Comparison of ENCODE assay signal across 8 cellular contexts in the genomic region with DNA sequence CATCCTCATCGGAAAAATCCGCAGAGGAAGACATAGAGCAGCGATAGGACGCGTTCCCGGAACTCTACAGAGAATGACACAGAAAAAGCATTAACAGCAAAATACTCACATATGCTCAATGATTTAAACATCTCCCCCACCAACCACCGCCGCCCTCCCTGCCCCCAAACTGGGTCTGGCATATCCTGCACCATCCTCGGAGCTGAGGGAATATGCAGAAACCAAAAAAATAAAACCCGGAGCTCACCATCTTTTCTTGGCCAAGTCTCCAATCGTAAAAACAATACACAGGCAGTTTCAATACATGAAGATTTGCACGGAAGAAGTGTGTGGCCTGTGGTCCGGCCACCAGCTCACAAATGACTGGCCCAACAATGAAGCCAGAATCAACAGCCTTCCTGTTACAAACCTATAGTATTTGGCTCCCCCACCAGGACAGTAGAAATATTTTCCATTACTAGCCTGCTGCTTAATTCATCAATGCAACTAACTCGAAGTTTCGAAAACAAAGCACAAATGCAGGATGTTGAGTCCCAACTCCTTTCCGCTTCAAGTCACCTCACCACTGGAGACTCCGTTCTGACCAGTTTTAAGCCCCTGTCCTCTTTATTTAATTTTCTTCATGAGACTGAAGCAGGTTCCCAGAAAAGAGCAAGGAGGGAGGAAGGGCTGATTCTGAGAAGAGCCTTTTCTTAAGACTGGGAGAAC.
DNase-seq lines count a peak whose midpoint lies in the region; ATAC-seq, FAIRE-seq and TF ChIP-seq lines count a peak whose summit lies in the region.

No MANE protein-coding gene starts in this region.

- H3K4me2 ChIP-seq in astrocyte (ENCODE audit: low read length) (peak overlapping the region; percentile 95), hepatocyte (peak overlapping the region; percentile 82)

- FAIRE-seq in astrocyte (lab: Jason Lieb, UNC) = no peak

- no peaks in the 10 kb centered on the region for H3K27me3 Mint-ChIP-seq in astrocyte (ENCODE audit: low read depth, unreplicated experiment)

- no peaks in the 10 kb centered on the region for H3K36me3 Mint-ChIP-seq in astrocyte (ENCODE audit: low read depth, unreplicated experiment)

- H3K4me1 ChIP-seq in ES-I3 (ENCODE audit: insufficient read depth, low read length) = peaks cover 16% of the 10 kb centered on the region
- no peaks in the 10 kb centered on the region for H3K4me1 ChIP-seq in NT2/D1 (ENCODE audit: insufficient read depth, insufficient read length)
- H3K4me1 ChIP-seq in astrocyte (ENCODE audit: insufficient read depth, low read length) = peaks cover 32% of the 10 kb centered on the region
- no peaks in the 10 kb centered on the region for H3K4me1 ChIP-seq in hepatocyte (ENCODE audit: insufficient read depth)
- peaks cover 18% of the 10 kb centered on the region for H3K4me1 ChIP-seq in psoas muscle

- H3K27me3 ChIP-seq in NT2/D1 (ENCODE audit: insufficient read depth, insufficient read length) (no peaks in the 10 kb centered on the region), astrocyte (ENCODE audit: insufficient read depth, low read length) (no peaks in the 10 kb centered on the region), hepatocyte (no peaks in the 10 kb centered on the region), psoas muscle (ENCODE audit: insufficient read depth in 3 of 3, low read length in 2 of 3) (no peaks in the 10 kb centered on the region)

- H2AFZ ChIP-seq in astrocyte (ENCODE audit: low read depth, low read length) = peak overlapping the region; percentile 1
- peak overlapping the region; percentile 83 for H2AFZ ChIP-seq in hepatocyte

- H4K20me1 ChIP-seq in astrocyte (ENCODE audit: insufficient read depth, low read length) (peaks cover 10% of the 10 kb centered on the region), hepatocyte (ENCODE audit: insufficient read depth, poor library complexity, severe bottlenecking) (no peaks in the 10 kb centered on the region)

- peak; percentile 72 for TF ChIP-seq CTCF in astrocyte (IDR thresholded peaks at IDR 0.05; ENCODE audit: insufficient read depth, low read depth, low read length)
- TF ChIP-seq CTCF in hepatocyte (IDR thresholded peaks at IDR 0.05; ENCODE audit: poor library complexity) = peak; percentile 80
- TF ChIP-seq CTCF in psoas muscle (IDR thresholded peaks at IDR 0.05) = peak; percentile 65

- H3K27ac Mint-ChIP-seq in astrocyte (ENCODE audit: unreplicated experiment) = peak overlapping the region; percentile 79

- intact Hi-C loops in psoas muscle (cut with DNase I) = loop anchor here (2.0 to 5.0 kb wide), 4 partner anchors 143 to 214 kb away; a partner anchor contains a TSS

- ATAC-seq in GM19438 (IDR thresholded peaks at IDR 0.05; ENCODE audit: low read depth, unreplicated experiment) (peak; percentile 93), HG03457 (IDR thresholded peaks at IDR 0.05; ENCODE audit: unreplicated experiment) (peak; percentile 85), psoas muscle (peak; percentile 80 to 94 (median 90))

- H3K9me3 ChIP-seq in ES-I3 (ENCODE audit: control insufficient read depth, insufficient read depth, low read length) (no peaks in the 10 kb centered on the region), NT2/D1 (ENCODE audit: insufficient read depth, low read length) (no peaks in the 10 kb centered on the region), astrocyte (ENCODE audit: insufficient read depth, low read depth, low read length) (no peaks in the 10 kb centered on the region), hepatocyte (ENCODE audit: low read depth) (no peaks in the 10 kb centered on the region), psoas muscle (no peaks in the 10 kb centered on the region)

- H3K4me3 Mint-ChIP-seq in astrocyte (ENCODE audit: unreplicated experiment) = peak overlapping the region; percentile 97

- H3K36me3 ChIP-seq in ES-I3 (ENCODE audit: insufficient read depth, low read length) (no peaks in the 10 kb centered on the region), NT2/D1 (ENCODE audit: insufficient read depth, insufficient read length, low read length) (no peaks in the 10 kb centered on the region), astrocyte (ENCODE audit: insufficient read depth, low read length) (no peaks in the 10 kb centered on the region), hepatocyte (replicated peaks; ENCODE audit: insufficient read depth, low read depth) (no peaks in the 10 kb centered on the region), psoas muscle (ENCODE audit: insufficient read depth in 1 of 2, low read depth in 1 of 2) (no peaks in the 10 kb centered on the region)

- H3K27ac ChIP-seq in astrocyte (ENCODE audit: low read depth, low read length) (peak overlapping the region; percentile 96), hepatocyte (peak overlapping the region; percentile 72), psoas muscle (peak overlapping the region; percentile 34)

- no peaks in the 10 kb centered on the region for H3K9me3 Mint-ChIP-seq in astrocyte (ENCODE audit: unreplicated experiment)

- peak overlapping the region; percentile 41 for H3K4me3 ChIP-seq in NT2/D1 (ENCODE audit: insufficient read length, low read depth)
- peak overlapping the region; percentile 85 for H3K4me3 ChIP-seq in astrocyte (ENCODE audit: insufficient read depth, low read depth, low read length)
- H3K4me3 ChIP-seq in hepatocyte = peak overlapping the region; percentile 32
- H3K4me3 ChIP-seq in psoas muscle = peak overlapping the region; percentile 63

- peak overlapping the region; percentile 49; the same call in 1 of the 2 replicates for H3K9ac ChIP-seq in ES-I3 (ENCODE audit: low read depth, low read length)
- peak overlapping the region; percentile 58 for H3K9ac ChIP-seq in NT2/D1 (ENCODE audit: insufficient read length, low read depth)
- H3K9ac ChIP-seq in astrocyte (ENCODE audit: low read length) = peak overlapping the region; percentile 93

- WGBS in hepatocyte (ENCODE audit: low lambda C conversion rate, missing lambda C conversion rate) = 2% methylated on average over 17 of the region's 17 CpGs
- 22 to 23% (median 23%) methylated on average over 17 of the region's 17 CpGs for WGBS in psoas muscle, 3 donors

- H3K4me1 Mint-ChIP-seq in astrocyte (ENCODE audit: low read depth, unreplicated experiment) = peaks cover 29% of the 10 kb centered on the region

- H3K79me2 ChIP-seq in astrocyte (ENCODE audit: insufficient read depth, low read length) (peaks cover 47% of the 10 kb centered on the region), hepatocyte (peaks cover 27% of the 10 kb centered on the region)

- no peaks in the 10 kb centered on the region for H3K9me2 ChIP-seq in hepatocyte (replicated peaks; ENCODE audit: insufficient read depth)

- DNase-seq in NT2/D1 (ENCODE audit: low read depth, low spot score) = peak; percentile 58
- DNase-seq in astrocyte (ENCODE audit: low read depth) = peak; percentile 86
- DNase-seq in hepatocyte (ENCODE audit: low spot score) = peak; percentile 87
- peak in 1 of 2 donors; percentile 22 for DNase-seq in psoas muscle
- DNase-seq in activated CD8-positive, alpha-beta memory T cell treated with anti-CD3 and anti-CD28 coated beads, Interleukin-2, amount 50 U/mL, for 48 hours = no peak

Comparison
In these comparisons a context has a peak if more than half of its experiments do, and no peak if none do; other contexts are left out.
1. H3K4me3 ChIP-seq: peak in every context shown above with its lines; median percentile 85 in astrocyte; 63 in psoas muscle; 41 in NT2/D1; 32 in hepatocyte.
2. H3K27ac ChIP-seq: peak in every context shown above with its lines; median percentile 96 in astrocyte; 72 in hepatocyte; 34 in psoas muscle.